Comparison of ENCODE assay signal across 8 cellular contexts in the genomic region with DNA sequence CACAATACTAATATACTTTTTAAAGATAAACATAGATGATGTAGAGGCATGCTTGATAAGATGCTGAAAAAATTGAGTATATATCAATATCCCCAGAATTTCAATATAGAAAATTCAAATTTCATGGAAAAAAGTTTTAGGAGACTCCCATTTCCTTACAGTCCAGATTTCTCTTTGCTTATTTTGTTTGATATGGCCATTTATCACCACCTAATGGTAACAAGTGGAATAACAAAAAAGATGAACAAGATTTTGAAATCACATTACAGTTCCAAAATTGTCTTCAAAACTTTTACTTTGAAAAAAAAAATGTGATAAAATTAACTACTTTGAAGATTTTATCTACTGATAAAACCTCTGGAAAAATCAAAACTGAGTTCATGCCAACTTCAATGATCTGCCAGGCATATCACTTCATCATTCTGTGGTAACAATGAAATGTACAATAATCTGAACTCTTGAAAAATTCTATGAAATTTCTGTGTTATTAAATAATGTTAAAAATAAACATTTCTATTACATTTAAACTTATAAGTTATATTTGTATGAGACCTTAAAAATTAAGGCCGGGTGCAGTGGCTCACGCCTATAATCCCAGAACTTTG. TPM values are rescaled to one million over a fixed set of nuclear protein-coding genes. Genes with fewer than 3 reads are reported as not detected.
DNase-seq lines count a peak whose midpoint lies in the region; ATAC-seq and TF ChIP-seq lines count a peak whose summit lies in the region.

No MANE protein-coding gene starts in this region.

- BruUV-seq in Calu3 (replicated peaks; lab: Mats Ljungman, UMichigan) = no TSS peak

- no peak overlapping the region for H3K4me3 ChIP-seq in vagina

- no peaks in the 10 kb centered on the region for H3K9me3 Mint-ChIP-seq in Calu3 (ENCODE audit: low read depth, unreplicated experiment)
- H3K9me3 Mint-ChIP-seq in immature natural killer cell = no peaks in the 10 kb centered on the region

- TF ChIP-seq POLR2A in vagina (IDR thresholded peaks at IDR 0.05) = no peak

- no peaks in the 10 kb centered on the region for H3K9me3 ChIP-seq in vagina

- no peak overlapping the region for H3K4me3 Mint-ChIP-seq in Calu3 (ENCODE audit: low read depth, unreplicated experiment)
- no peak overlapping the region for H3K4me3 Mint-ChIP-seq in immature natural killer cell

- no peak overlapping the region for H3K27ac Mint-ChIP-seq in Calu3 (ENCODE audit: unreplicated experiment)
- no peak overlapping the region for H3K27ac Mint-ChIP-seq in immature natural killer cell

- intact Hi-C loops in Calu3 (cut with micrococcal nuclease; ENCODE audit: unreplicated experiment) (loop anchor here (1.0 to 10.0 kb wide), 3 partner anchors 155 to 787 kb away; no protein-coding TSS in a partner anchor), vagina (cut with DNase I) (loop anchor here (2.0 to 5.0 kb wide), 2 partner anchors 299 to 405 kb away; a partner anchor contains a TSS)

- no peaks in the 10 kb centered on the region for H3K36me3 ChIP-seq in vagina

- no peak overlapping the region for H3K27ac ChIP-seq in vagina

- no peak for ATAC-seq in HG02571 (IDR thresholded peaks at IDR 0.05; ENCODE audit: unreplicated experiment)
- ATAC-seq in HG02588 (IDR thresholded peaks at IDR 0.05; ENCODE audit: unreplicated experiment) = no peak

- H3K27me3 Mint-ChIP-seq in Calu3 (ENCODE audit: unreplicated experiment) = no peaks in the 10 kb centered on the region
- peaks cover 0 to 1% (median 0%) of the 10 kb centered on the region in 3 donors for H3K27me3 Mint-ChIP-seq in immature natural killer cell (ENCODE audit: low read depth in 3 of 3)

- peak; percentile 65 for TF ChIP-seq RAD21 in Ishikawa (IDR thresholded peaks at IDR 0.05; ENCODE audit: low read depth)

- TF ChIP-seq CTCF in Calu3 (IDR thresholded peaks at IDR 0.05; ENCODE audit: unreplicated experiment) (peak; percentile 29), vagina (IDR thresholded peaks at IDR 0.05) (peak; percentile 33 to 68 (median 53))

- CTCF ChIA-PET in Calu3 (lab: Charles Lee) = no interaction called here

- no peaks in the 10 kb centered on the region for H3K36me3 Mint-ChIP-seq in Calu3 (ENCODE audit: insufficient read depth, unreplicated experiment)
- H3K36me3 Mint-ChIP-seq in immature natural killer cell = peaks cover 0 to 10% (median 8%) of the 10 kb centered on the region in 3 donors

- no peak for DNase-seq in Calu3
- peak; percentile 50 for DNase-seq in amniotic epithelial cell (ENCODE audit: low read depth)
- peak; percentile 11 to 26 (median 12) for DNase-seq in immature natural killer cell
- DNase-seq in vagina (ENCODE audit: extremely low spot score in 2 of 2) = no peak
- no peak for DNase-seq in stimulated activated CD4-positive, alpha-beta T cell treated with anti-CD3 and anti-CD28 coated beads, Interleukin-15, amount 100 ng/mL, for 24 hours

- H3K4me1 Mint-ChIP-seq in Calu3 (ENCODE audit: low read depth, unreplicated experiment) (no peaks in the 10 kb centered on the region), immature natural killer cell (no peaks in the 10 kb centered on the region)

- TF ChIP-seq EP300 in Ishikawa (IDR thresholded peaks at IDR 0.05; ENCODE audit: borderline replicate concordance) = no peak

- no peaks in the 10 kb centered on the region for H3K27me3 ChIP-seq in vagina

- peaks cover 7% of the 10 kb centered on the region for H3K4me1 ChIP-seq in vagina

TF ChIP-seq in Ishikawa, 13 proteins besides CTCF, POLR2A, EP300 and RAD21:
- TF ChIP-seq CEBPB (IDR thresholded peaks at IDR 0.05) = no peak
- TF ChIP-seq, protein P1, sequence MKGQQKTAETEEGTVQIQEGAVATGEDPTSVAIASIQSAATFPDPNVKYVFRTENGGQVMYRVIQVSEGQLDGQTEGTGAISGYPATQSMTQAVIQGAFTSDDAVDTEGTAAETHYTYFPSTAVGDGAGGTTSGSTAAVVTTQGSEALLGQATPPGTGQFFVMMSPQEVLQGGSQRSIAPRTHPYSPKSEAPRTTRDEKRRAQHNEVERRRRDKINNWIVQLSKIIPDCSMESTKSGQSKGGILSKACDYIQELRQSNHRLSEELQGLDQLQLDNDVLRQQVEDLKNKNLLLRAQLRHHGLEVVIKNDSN (IDR thresholded peaks at IDR 0.05) = no peak
- no peak for TF ChIP-seq TCF12 (IDR thresholded peaks at IDR 0.05; ENCODE audit: low read depth)
- no peak for TF ChIP-seq EGR1 (IDR thresholded peaks at IDR 0.05)
- no peak for TF ChIP-seq CREB1 (IDR thresholded peaks at IDR 0.05; ENCODE audit: low read depth)
- TF ChIP-seq, protein P2, sequence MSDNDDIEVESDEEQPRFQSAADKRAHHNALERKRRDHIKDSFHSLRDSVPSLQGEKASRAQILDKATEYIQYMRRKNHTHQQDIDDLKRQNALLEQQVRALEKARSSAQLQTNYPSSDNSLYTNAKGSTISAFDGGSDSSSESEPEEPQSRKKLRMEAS (IDR thresholded peaks at IDR 0.05) = no peak
- TF ChIP-seq TEAD4 (IDR thresholded peaks at IDR 0.05) = no peak
- no peak for TF ChIP-seq YY1 (IDR thresholded peaks at IDR 0.05; ENCODE audit: low read depth)
- TF ChIP-seq ZBTB7A (IDR thresholded peaks at IDR 0.05; ENCODE audit: low read depth) = no peak
- TF ChIP-seq, protein P3, sequence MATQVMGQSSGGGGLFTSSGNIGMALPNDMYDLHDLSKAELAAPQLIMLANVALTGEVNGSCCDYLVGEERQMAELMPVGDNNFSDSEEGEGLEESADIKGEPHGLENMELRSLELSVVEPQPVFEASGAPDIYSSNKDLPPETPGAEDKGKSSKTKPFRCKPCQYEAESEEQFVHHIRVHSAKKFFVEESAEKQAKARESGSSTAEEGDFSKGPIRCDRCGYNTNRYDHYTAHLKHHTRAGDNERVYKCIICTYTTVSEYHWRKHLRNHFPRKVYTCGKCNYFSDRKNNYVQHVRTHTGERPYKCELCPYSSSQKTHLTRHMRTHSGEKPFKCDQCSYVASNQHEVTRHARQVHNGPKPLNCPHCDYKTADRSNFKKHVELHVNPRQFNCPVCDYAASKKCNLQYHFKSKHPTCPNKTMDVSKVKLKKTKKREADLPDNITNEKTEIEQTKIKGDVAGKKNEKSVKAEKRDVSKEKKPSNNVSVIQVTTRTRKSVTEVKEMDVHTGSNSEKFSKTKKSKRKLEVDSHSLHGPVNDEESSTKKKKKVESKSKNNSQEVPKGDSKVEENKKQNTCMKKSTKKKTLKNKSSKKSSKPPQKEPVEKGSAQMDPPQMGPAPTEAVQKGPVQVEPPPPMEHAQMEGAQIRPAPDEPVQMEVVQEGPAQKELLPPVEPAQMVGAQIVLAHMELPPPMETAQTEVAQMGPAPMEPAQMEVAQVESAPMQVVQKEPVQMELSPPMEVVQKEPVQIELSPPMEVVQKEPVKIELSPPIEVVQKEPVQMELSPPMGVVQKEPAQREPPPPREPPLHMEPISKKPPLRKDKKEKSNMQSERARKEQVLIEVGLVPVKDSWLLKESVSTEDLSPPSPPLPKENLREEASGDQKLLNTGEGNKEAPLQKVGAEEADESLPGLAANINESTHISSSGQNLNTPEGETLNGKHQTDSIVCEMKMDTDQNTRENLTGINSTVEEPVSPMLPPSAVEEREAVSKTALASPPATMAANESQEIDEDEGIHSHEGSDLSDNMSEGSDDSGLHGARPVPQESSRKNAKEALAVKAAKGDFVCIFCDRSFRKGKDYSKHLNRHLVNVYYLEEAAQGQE (IDR thresholded peaks at IDR 0.05; ENCODE audit: low read depth) = no peak
- TF ChIP-seq FOXM1 (IDR thresholded peaks at IDR 0.05; ENCODE audit: borderline replicate concordance, low read depth) = no peak
- no peak for TF ChIP-seq NFIC (IDR thresholded peaks at IDR 0.05)
- TF ChIP-seq TAF1 (IDR thresholded peaks at IDR 0.05; ENCODE audit: low read depth) = no peak

RNA-seq across cellular contexts. Expression of a gene that starts 17.5 kb away (rescaled TPM):
- total RNA-seq in Calu3 (2022) = 24.6 and 25.2 TPM in 2 replicates
- polyA plus RNA-seq in immature natural killer cell = 10 to 100 TPM in 2 of 3 donors, 1 to 10 TPM in 1; 9.3 to 20.5 (median 14.3) TPM
- 13.3 TPM for total RNA-seq in vagina

RNA-seq across cellular contexts. Expression of a gene that starts 25.6 kb away (rescaled TPM):
- total RNA-seq in Calu3 (2022) = not detected in 2 replicates
- not detected for polyA plus RNA-seq in immature natural killer cell
- not detected for total RNA-seq in vagina

Comparison
In these comparisons a context has a peak if more than half of its experiments do, and no peak if none do; other contexts are left out.
1. DNase-seq: peak in amniotic epithelial cell (single experiment) and immature natural killer cell (3 of 3); none in Calu3 (single experiment), vagina (0 of 2) and stimulated activated CD4-positive, alpha-beta T cell treated with anti-CD3 and anti-CD28 coated beads, Interleukin-15, amount 100 ng/mL, for 24 hours (single experiment).